Comparison of ENCODE assay signal across 17 cellular contexts in the genomic region with DNA sequence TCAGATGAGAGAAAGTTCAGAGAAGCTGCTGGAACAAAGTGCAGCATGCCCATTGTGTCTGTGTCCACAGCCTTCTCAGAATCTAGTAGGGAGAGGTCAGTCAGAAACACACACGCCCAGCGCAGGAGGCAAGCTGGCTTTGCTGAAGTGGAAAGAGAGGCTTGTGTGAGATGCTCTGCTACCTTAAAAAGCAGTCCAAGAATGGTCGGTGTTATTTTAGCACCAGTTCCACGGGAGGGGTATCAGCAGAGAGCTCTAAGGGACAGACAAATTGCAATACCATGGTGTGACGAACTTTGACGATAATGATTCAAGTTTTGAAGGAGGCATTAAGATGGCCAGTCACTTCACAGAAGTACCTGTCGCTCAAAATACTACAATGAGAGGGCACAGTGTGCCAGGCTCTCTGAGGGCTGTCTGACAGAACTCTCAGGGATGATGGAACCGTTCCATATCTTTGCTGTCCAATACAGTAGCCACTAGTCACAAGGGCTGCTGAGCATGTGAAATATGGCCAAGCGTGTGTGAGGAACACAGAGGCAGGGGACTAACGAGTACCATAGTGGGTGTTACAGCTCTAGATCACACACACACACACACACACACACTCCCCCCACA.
A peak's percentile ranks its signal among the peaks of the same experiment; 100 is the strongest.
DNase-seq lines count a peak whose midpoint lies in the region; ATAC-seq, FAIRE-seq and TF ChIP-seq lines count a peak whose summit lies in the region.
"Had no signal": no experiment of that assay in that cellular context is flagged by ENCODE, and none has a peak within 500 bp of the region (broad histone marks: within the 10 kb centered on the region; RNA-seq: fewer than 3 reads in every experiment).

No MANE protein-coding gene starts in this region.

- no peak overlapping the region for H3K27ac Mint-ChIP-seq in H9
- no peak overlapping the region for H3K27ac Mint-ChIP-seq in activated T-helper 1 cell treated with anti-CD3 and anti-CD28 coated beads, Interleukin-12 subunit alpha, Interleukin-12 subunit beta, Interleukin-2, Interleukin-4 antibody, amounts not matched to agents 30 ng/mL and 10 ng/mL and 1 ng/mL, durations not matched to agents 14 hours and 24 hours and 36 hours
- H3K27ac Mint-ChIP-seq: B cell; CD4-positive, alpha-beta T cell; GM23338 had no signal

- H3K4me3 Mint-ChIP-seq in H9, result no peak overlapping the region
- no peak overlapping the region for H3K4me3 Mint-ChIP-seq in activated T-helper 1 cell treated with anti-CD3 and anti-CD28 coated beads, Interleukin-12 subunit alpha, Interleukin-12 subunit beta, Interleukin-2, Interleukin-4 antibody, amounts not matched to agents 30 ng/mL and 10 ng/mL and 1 ng/mL, durations not matched to agents 14 hours and 24 hours and 36 hours
- H3K4me3 Mint-ChIP-seq: B cell; CD4-positive, alpha-beta T cell; GM23338 had no signal

- H3K9me3 ChIP-seq in H9 (ENCODE audit: control insufficient read depth, low read depth, low read length) (no peaks in the 10 kb centered on the region), H1 (ENCODE audit: insufficient read depth in 2 of 2, low read depth in 1 of 2, low read length in 1 of 2) (peaks cover 7 to 11% of the 10 kb centered on the region in 2 experiments; a peak in 2 of 4 replicates), thyroid gland (no peaks in the 10 kb centered on the region)
- H3K9me3 ChIP-seq: HAP-1 had no signal

- H3K56ac ChIP-seq in H9 (ENCODE audit: insufficient read length, low read depth, low read length), result no peak overlapping the region
- no peak overlapping the region for H3K56ac ChIP-seq in H1 (replicated peaks; ENCODE audit: insufficient read length, low read depth, low read length)
- no peak overlapping the region for H3K56ac ChIP-seq in mesendoderm (ENCODE audit: low read length)

- no peak overlapping the region for H4K91ac ChIP-seq in H9 (ENCODE audit: insufficient read length, low read depth, low read length)
- no peak overlapping the region for H4K91ac ChIP-seq in H1 (replicated peaks; ENCODE audit: insufficient read length, low read length)

- WGBS in H9 (ENCODE audit: extremely low coverage, insufficient read length, low lambda C conversion rate), result no CpG with 5 or more reads among the region's 10 CpGs
- 90% methylated on average over 10 of the region's 10 CpGs; no CpG with 5 or more reads in 1 of the 2 experiments for WGBS in H1 (ENCODE audit: extremely low coverage in 1 of 2, insufficient coverage in 1 of 2, insufficient read length in 1 of 2, insufficient replicate concordance in 2 of 2, low coverage in 1 of 2, low lambda C conversion rate in 2 of 2, missing lambda C conversion rate in 1 of 2), 2 experiments
- 48 to 51% methylated on average over 10 of the region's 10 CpGs for WGBS in thyroid gland, 2 donors
- no CpG with 5 or more reads among the region's 10 CpGs for WGBS in mesendoderm (ENCODE audit: extremely low coverage, insufficient coverage, low lambda C conversion rate)

- H3K4me3 ChIP-seq in H1 (ENCODE audit: extremely low read depth in 1 of 4, insufficient read depth in 2 of 4, low read depth in 3 of 4, low read length in 4 of 4) (no peak overlapping the region), thyroid gland (replicated peaks in 1 of 3) (no peak overlapping the region), mesendoderm (ENCODE audit: low read length) (no peak overlapping the region)
- H3K4me3 ChIP-seq: GM23338, HAP-1 had no signal

- TF ChIP-seq EP300 in H1 (IDR thresholded peaks at IDR 0.05; ENCODE audit: borderline replicate concordance in 1 of 2, low read depth in 2 of 2, low read length in 2 of 2), result no peak

- POLR2A ChIA-PET in H1 (lab: Charles Lee; ENCODE audit: partially characterized antibody), result no interaction called here

- no peaks in the 10 kb centered on the region; the same call in 1 of the 2 replicates for H3K27me3 Mint-ChIP-seq in H9 (ENCODE audit: low read depth)
- no peaks in the 10 kb centered on the region for H3K27me3 Mint-ChIP-seq in activated T-helper 1 cell treated with anti-CD3 and anti-CD28 coated beads, Interleukin-12 subunit alpha, Interleukin-12 subunit beta, Interleukin-2, Interleukin-4 antibody, amounts not matched to agents 30 ng/mL and 10 ng/mL and 1 ng/mL, durations not matched to agents 14 hours and 24 hours and 36 hours (ENCODE audit: insufficient read depth)
- H3K27me3 Mint-ChIP-seq: B cell; CD4-positive, alpha-beta T cell had no signal

- TF ChIP-seq CTCF in H9 (conservative IDR thresholded peaks at IDR 0.05) (no peak), H1 (IDR thresholded peaks at IDR 0.05; ENCODE audit: control extremely low read depth in 1 of 3, insufficient read depth in 1 of 3, low read depth in 1 of 3, low read length in 3 of 3) (no peak), thyroid gland (IDR thresholded peaks at IDR 0.05) (no peak)

- H3K4ac ChIP-seq in H9 (ENCODE audit: low read depth, low read length) (no peak overlapping the region), H1 (replicated peaks; ENCODE audit: insufficient read length, low read depth, low read length) (no peak overlapping the region), mesendoderm (ENCODE audit: low read depth, low read length) (no peak overlapping the region)

- no peak for FAIRE-seq in H1 (lab: Jason Lieb, UNC)
- FAIRE-seq: A204.1, G401.6, GM12892 had no signal

- H2BK120ac ChIP-seq in H9 (ENCODE audit: low read depth, low read length, poor library complexity, severe bottlenecking), result no peak overlapping the region
- no peak overlapping the region for H2BK120ac ChIP-seq in H1 (replicated peaks; ENCODE audit: low read depth, low read length)
- H2BK120ac ChIP-seq in mesendoderm (ENCODE audit: low read depth, low read length), result no peak overlapping the region

- no peak for TF ChIP-seq RAD21 in H1 (IDR thresholded peaks at IDR 0.05 in 1 of 2, conservative IDR thresholded peaks at IDR 0.05 in 1 of 2; ENCODE audit: low read depth in 2 of 2, low read length in 2 of 2)

- peak; percentile 92 to 97 for ATAC-seq in left cardiac atrium
- ATAC-seq: GM23338 had no signal

- H3K27ac ChIP-seq in H9 (ENCODE audit: insufficient read length, low read depth, low read length), result no peak overlapping the region
- H3K27ac ChIP-seq in H1 (ENCODE audit: low read depth, low read length), result 0 out of 2 replicates have a peak overlapping the region, but pooled peaks have one; percentile 5
- H3K27ac ChIP-seq in thyroid gland, result no peak overlapping the region
- H3K27ac ChIP-seq in mesendoderm (ENCODE audit: low read depth, low read length), result no peak overlapping the region

- H3K23ac ChIP-seq in H9 (ENCODE audit: insufficient read length, low read depth, low read length) (no peak overlapping the region), H1 (ENCODE audit: insufficient read length) (no peak overlapping the region), mesendoderm (ENCODE audit: low read length) (no peak overlapping the region)

- H3K9me3 Mint-ChIP-seq in H9, result peaks cover 28% of the 10 kb centered on the region in 2 experiments
- no peaks in the 10 kb centered on the region for H3K9me3 Mint-ChIP-seq in activated T-helper 1 cell treated with anti-CD3 and anti-CD28 coated beads, Interleukin-12 subunit alpha, Interleukin-12 subunit beta, Interleukin-2, Interleukin-4 antibody, amounts not matched to agents 30 ng/mL and 10 ng/mL and 1 ng/mL, durations not matched to agents 14 hours and 24 hours and 36 hours
- H3K9me3 Mint-ChIP-seq: CD4-positive, alpha-beta T cell had no signal

- H3K36me3 ChIP-seq in H1 (ENCODE audit: control insufficient read depth in 2 of 4, insufficient read depth in 4 of 4, low read length in 3 of 4) (no peaks in the 10 kb centered on the region), thyroid gland (no peaks in the 10 kb centered on the region), mesendoderm (ENCODE audit: control insufficient read depth, insufficient read depth, low read length) (no peaks in the 10 kb centered on the region)
- H3K36me3 ChIP-seq: HAP-1 had no signal

- H2AK5ac ChIP-seq in H9 (ENCODE audit: insufficient read length, low read length) (no peak overlapping the region), H1 (ENCODE audit: low read depth, low read length) (no peak overlapping the region), mesendoderm (ENCODE audit: low read length) (no peak overlapping the region)

- H3K27me3 ChIP-seq in H9 (ENCODE audit: insufficient read depth, low read length) (no peaks in the 10 kb centered on the region), H1 (replicated peaks in 1 of 4; ENCODE audit: control insufficient read depth in 3 of 4, extremely low read depth in 1 of 4, insufficient read depth in 3 of 4, low read length in 3 of 4) (no peaks in the 10 kb centered on the region), thyroid gland (no peaks in the 10 kb centered on the region), mesendoderm (ENCODE audit: insufficient read depth, low read length, poor library complexity) (no peaks in the 10 kb centered on the region)

- H2BK12ac ChIP-seq in H9 (ENCODE audit: insufficient read length, low read depth, low read length) (no peak overlapping the region), H1 (ENCODE audit: low read depth, low read length) (no peak overlapping the region)

- no peak overlapping the region for H2AFZ ChIP-seq in H9 (ENCODE audit: low read length)
- H2AFZ ChIP-seq in H1 (ENCODE audit: low read length), result no peak overlapping the region
- H2AFZ ChIP-seq: GM23338 had no signal

- H2BK5ac ChIP-seq in H9 (ENCODE audit: insufficient read length, low read length) (no peak overlapping the region), H1 (ENCODE audit: low read depth, low read length) (no peak overlapping the region), mesendoderm (ENCODE audit: low read length) (no peak overlapping the region)

- DNase-seq in H9 (no peak), H1 (ENCODE audit: low read depth in 1 of 2, low spot score in 2 of 2) (no peak), left cardiac atrium (peak; percentile 42), thyroid gland (peak; percentile 62 to 63), mesendoderm (no peak), DMS 273 treated with DMSO at 0.1 percent for 48 hours (lab: John Stamatoyannopoulos, UW) (no peak)
- no peak for DNase-seq in activated T-helper 1 cell treated with anti-CD3 and anti-CD28 coated beads, Interleukin-12 subunit alpha, Interleukin-12 subunit beta, Interleukin-2, Interleukin-4 antibody, amounts not matched to agents 30 ng/mL and 10 ng/mL and 1 ng/mL, durations not matched to agents 14 hours and 24 hours and 36 hours (ENCODE audit: low spot score)
- DNase-seq: C1 segment of cervical spinal cord; Calu3; CD4-positive, alpha-beta T cell; DMS79 had no signal

- H3K18ac ChIP-seq in H9 (ENCODE audit: insufficient read length, low read depth, low read length) (no peak overlapping the region), H1 (ENCODE audit: extremely low read depth, low read length) (no peak overlapping the region), mesendoderm (ENCODE audit: low read length) (no peak overlapping the region)

- TF ChIP-seq POLR2A in H1 (IDR thresholded peaks at IDR 0.05; ENCODE audit: control extremely low read depth in 1 of 2, low read depth in 2 of 2, low read length in 2 of 2) (no peak), thyroid gland (IDR thresholded peaks at IDR 0.05) (no peak)

- H3K9ac ChIP-seq in H9 (ENCODE audit: extremely low read depth, insufficient read length, low read length), result no peak overlapping the region
- no peak overlapping the region for H3K9ac ChIP-seq in H1 (replicated peaks in 1 of 4; ENCODE audit: extremely low read depth in 1 of 4, low read depth in 3 of 4, low read length in 3 of 4)
- no peak overlapping the region for H3K9ac ChIP-seq in mesendoderm (ENCODE audit: low read length)

- no peaks in the 10 kb centered on the region for H3K79me1 ChIP-seq in H9 (ENCODE audit: insufficient read depth, low read depth, low read length, poor library complexity, severe bottlenecking)
- no peaks in the 10 kb centered on the region for H3K79me1 ChIP-seq in H1 (ENCODE audit: low read depth, low read length)
- H3K79me1 ChIP-seq in mesendoderm (ENCODE audit: low read length), result no peaks in the 10 kb centered on the region

- H3K14ac ChIP-seq in H9 (ENCODE audit: insufficient read depth, low read length), result peak overlapping the region; percentile 71
- no peak overlapping the region for H3K14ac ChIP-seq in H1 (ENCODE audit: insufficient read length)

- intact Hi-C loops in left cardiac atrium (cut with DNase I) (loop anchor here in 1 of 2 donors (10.0 kb wide), 2 partner anchors 238 to 292 kb away; a partner anchor contains a TSS), thyroid gland (cut with DNase I) (no loop called here)
- intact Hi-C loops in activated T-helper 1 cell treated with anti-CD3 and anti-CD28 coated beads, Interleukin-12 subunit alpha, Interleukin-12 subunit beta, Interleukin-2, Interleukin-4 antibody, amounts not matched to agents 30 ng/mL and 10 ng/mL and 1 ng/mL, durations not matched to agents 14 hours and 24 hours and 36 hours (cut with micrococcal nuclease), result no loop called here

- H4K20me1 ChIP-seq in H9 (ENCODE audit: control insufficient read depth, insufficient read depth, insufficient read length), result no peaks in the 10 kb centered on the region
- H4K20me1 ChIP-seq in H1 (replicated peaks in 1 of 2; ENCODE audit: control insufficient read depth in 1 of 2, insufficient read depth in 2 of 2, low read length in 2 of 2), result no peaks in the 10 kb centered on the region

- H2BK15ac ChIP-seq in H9 (ENCODE audit: low read depth, low read length) (no peak overlapping the region), H1 (ENCODE audit: low read length) (no peak overlapping the region), mesendoderm (replicated peaks; ENCODE audit: low read depth) (no peak overlapping the region)

- H4K5ac ChIP-seq in H9 (ENCODE audit: insufficient read length, low read depth, low read length) (no peak overlapping the region), H1 (ENCODE audit: insufficient read length, low read depth, low read length) (no peak overlapping the region), mesendoderm (ENCODE audit: low read length) (no peak overlapping the region)

- H3K36me3 Mint-ChIP-seq in H9 (ENCODE audit: insufficient read depth in 1 of 3, low read depth in 3 of 3), result peaks cover 10 to 29% (median 22%) of the 10 kb centered on the region in 3 experiments
- no peaks in the 10 kb centered on the region for H3K36me3 Mint-ChIP-seq in activated T-helper 1 cell treated with anti-CD3 and anti-CD28 coated beads, Interleukin-12 subunit alpha, Interleukin-12 subunit beta, Interleukin-2, Interleukin-4 antibody, amounts not matched to agents 30 ng/mL and 10 ng/mL and 1 ng/mL, durations not matched to agents 14 hours and 24 hours and 36 hours (ENCODE audit: low read depth)

- CTCF ChIA-PET in H1 (lab: Charles Lee; ENCODE audit: partially characterized antibody), result interaction anchor here (1.2 kb wide), 1 partner anchor 24 kb away, joined by 3 read pairs; no protein-coding TSS in a partner anchor

- H3T11ph ChIP-seq in H9 (ENCODE audit: low read length), result no peak overlapping the region

- H3K23me2 ChIP-seq in H9 (ENCODE audit: insufficient read length, low read depth, low read length, poor library complexity, severe bottlenecking) (no peaks in the 10 kb centered on the region), H1 (ENCODE audit: low read depth, low read length) (0 out of 2 replicates have a peak, but pooled peaks cover 3% of the 10 kb centered on the region)

- no peak overlapping the region for H3K4me2 ChIP-seq in H9 (ENCODE audit: insufficient read depth, insufficient read length, low read length)
- H3K4me2 ChIP-seq in H1 (ENCODE audit: insufficient read depth in 1 of 2, low read depth in 2 of 2, low read length in 2 of 2), result no peak overlapping the region
- H3K4me2 ChIP-seq in mesendoderm (ENCODE audit: low read length), result no peak overlapping the region
- H3K4me2 ChIP-seq: GM23338 had no signal

- H4K8ac ChIP-seq in H9 (replicated peaks; ENCODE audit: insufficient read length, low read depth, low read length), result no peak overlapping the region
- H4K8ac ChIP-seq in H1 (ENCODE audit: extremely low read depth, insufficient read depth, low read length), result no peak overlapping the region
- H4K8ac ChIP-seq in mesendoderm (ENCODE audit: low read depth, low read length), result no peak overlapping the region

- H2BK20ac ChIP-seq in H9 (ENCODE audit: low read depth, low read length, poor library complexity, severe bottlenecking) (no peak overlapping the region), H1 (ENCODE audit: low read length) (no peak overlapping the region)

- H3K79me2 ChIP-seq in H9 (ENCODE audit: insufficient read depth, low read length) (0 out of 2 replicates have a peak, but pooled peaks cover 1% of the 10 kb centered on the region), H1 (ENCODE audit: control insufficient read depth in 1 of 2, insufficient read depth in 2 of 2, low read length in 2 of 2) (no peaks in the 10 kb centered on the region), mesendoderm (ENCODE audit: control insufficient read depth, insufficient read depth, low read length) (no peaks in the 10 kb centered on the region)

- H3K4me1 ChIP-seq in H9 (ENCODE audit: insufficient read depth, low read length) (no peaks in the 10 kb centered on the region), H1 (replicated peaks in 1 of 4; ENCODE audit: control insufficient read depth in 3 of 4, insufficient read depth in 4 of 4, low read length in 3 of 4) (no peaks in the 10 kb centered on the region), thyroid gland (no peaks in the 10 kb centered on the region), mesendoderm (ENCODE audit: control insufficient read depth, low read depth, low read length) (no peaks in the 10 kb centered on the region)
- H3K4me1 ChIP-seq: HAP-1 had no signal

- H3K4me1 Mint-ChIP-seq in H9, result peaks cover 5 to 8% of the 10 kb centered on the region in 2 experiments; a peak in 3 of 4 replicates
- H3K4me1 Mint-ChIP-seq in activated T-helper 1 cell treated with anti-CD3 and anti-CD28 coated beads, Interleukin-12 subunit alpha, Interleukin-12 subunit beta, Interleukin-2, Interleukin-4 antibody, amounts not matched to agents 30 ng/mL and 10 ng/mL and 1 ng/mL, durations not matched to agents 14 hours and 24 hours and 36 hours (ENCODE audit: low read depth), result no peaks in the 10 kb centered on the region
- H3K4me1 Mint-ChIP-seq: B cell, GM23338 had no signal

Comparison
In these comparisons a context has a peak if more than half of its experiments do, and no peak if none do; other contexts are left out.
1. DNase-seq: peak in left cardiac atrium (single experiment) and thyroid gland (2 of 2); none in H9 (single experiment), H1 (0 of 2), mesendoderm (single experiment), DMS 273 treated with DMSO at 0.1 percent for 48 hours (single experiment) and activated T-helper 1 cell treated with anti-CD3 and anti-CD28 coated beads, Interleukin-12 subunit alpha, Interleukin-12 subunit beta, Interleukin-2, Interleukin-4 antibody, amounts not matched to agents 30 ng/mL and 10 ng/mL and 1 ng/mL, durations not matched to agents 14 hours and 24 hours and 36 hours (single experiment).